In the genomic region with DNA sequence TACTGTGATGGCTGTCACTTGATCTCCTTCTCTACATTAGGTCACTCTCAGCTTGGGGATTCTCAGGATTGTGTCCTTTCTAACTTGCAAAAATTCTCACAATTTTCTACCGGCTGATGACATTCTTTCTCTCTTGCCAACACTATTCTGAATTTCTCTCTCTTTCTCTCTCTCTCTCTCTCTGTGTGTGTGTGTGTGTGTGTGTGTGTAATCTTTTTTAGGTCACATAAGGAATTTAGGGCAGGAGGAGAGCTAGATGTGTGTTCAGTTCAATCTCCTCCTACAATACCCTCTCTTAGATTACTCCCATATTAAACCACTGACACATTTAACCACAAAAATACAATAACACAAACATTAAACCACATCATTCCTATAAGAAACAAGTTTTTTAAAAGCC, we compare ENCODE assay signal across 24 cellular contexts.
DNase-seq lines count a peak whose midpoint lies in the region; ATAC-seq and TF ChIP-seq lines count a peak whose summit lies in the region.
"Had no signal": no experiment of that assay in that cellular context is flagged by ENCODE, and none has a peak within 500 bp of the region (broad histone marks: within the 10 kb centered on the region; RNA-seq: fewer than 3 reads in every experiment).

No MANE protein-coding gene starts in this region.

- TF ChIP-seq CTCF in osteoblast (IDR thresholded peaks at IDR 0.05; ENCODE audit: extremely low read depth, low read depth, low read length), result no peak
- TF ChIP-seq CTCF in suprapubic skin (IDR thresholded peaks at IDR 0.05), result no peak

- H3K27me3 ChIP-seq in osteoblast (ENCODE audit: insufficient read depth, low read length) (no peaks in the 10 kb centered on the region), suprapubic skin (no peaks in the 10 kb centered on the region)
- H3K27me3 ChIP-seq: BE2C, heart right ventricle, pancreas, vagina had no signal

- H3K4me1 ChIP-seq in osteoblast (ENCODE audit: insufficient read depth, low read length) (peaks cover 48% of the 10 kb centered on the region), suprapubic skin (no peaks in the 10 kb centered on the region)
- H3K4me1 ChIP-seq: pancreas, vagina had no signal

- H4K20me1 ChIP-seq in osteoblast (ENCODE audit: insufficient read depth, low read length), result no peaks in the 10 kb centered on the region

- no peaks in the 10 kb centered on the region for H3K9me3 ChIP-seq in osteoblast (ENCODE audit: low read depth, low read length)
- H3K9me3 ChIP-seq in suprapubic skin, result no peaks in the 10 kb centered on the region
- H3K9me3 ChIP-seq: BE2C, heart right ventricle, pancreas, vagina had no signal

- peak overlapping the region; percentile 91 for H3K27ac ChIP-seq in osteoblast (ENCODE audit: low read depth, low read length)
- no peak overlapping the region for H3K27ac ChIP-seq in suprapubic skin
- H3K27ac ChIP-seq: heart right ventricle, pancreas, vagina, WERI-Rb-1 had no signal

- H3K4me3 ChIP-seq in osteoblast (ENCODE audit: insufficient read depth, low read length) (no peak overlapping the region), suprapubic skin (no peak overlapping the region)
- H3K4me3 ChIP-seq: heart right ventricle, lung, pancreas, vagina had no signal

- H3K36me3 ChIP-seq in osteoblast (ENCODE audit: insufficient read depth, low read length), result no peaks in the 10 kb centered on the region
- no peaks in the 10 kb centered on the region for H3K36me3 ChIP-seq in suprapubic skin
- H3K36me3 ChIP-seq: BE2C, heart right ventricle, pancreas, vagina, WERI-Rb-1 had no signal

- H3K4me2 ChIP-seq in osteoblast (ENCODE audit: insufficient read depth, low read length), result no peak overlapping the region

- ATAC-seq in HG02981 (IDR thresholded peaks at IDR 0.05; ENCODE audit: unreplicated experiment) (no peak), HG03432 (IDR thresholded peaks at IDR 0.05; ENCODE audit: unreplicated experiment) (no peak)
- ATAC-seq: heart right ventricle, pancreas, sciatic nerve had no signal

- no peak overlapping the region for H2AFZ ChIP-seq in osteoblast (ENCODE audit: low read length)

- no peaks in the 10 kb centered on the region for H3K79me2 ChIP-seq in osteoblast (ENCODE audit: insufficient read depth, low read length)

- WGBS in suprapubic skin, result 50% methylated on average over 1 of the region's 1 CpG

- TF ChIP-seq EP300 in suprapubic skin (IDR thresholded peaks at IDR 0.05), result no peak

- no peak for TF ChIP-seq POLR2A in suprapubic skin (IDR thresholded peaks at IDR 0.05)

- DNase-seq in EH (ENCODE audit: low read depth) (peak; percentile 88), RPMI7951 (ENCODE audit: low read depth) (peak; percentile 45), fibroblast of gingiva (ENCODE audit: low read depth) (peak; percentile 43), osteoblast (ENCODE audit: insufficient read length, low spot score, missing footprints) (no peak), NOMO-1 treated with dmso at 0.1 percent for 144 hours (lab: John Stamatoyannopoulos, UW; ENCODE audit: unreplicated experiment) (no peak), suprapubic skin (ENCODE audit: low spot score in 2 of 2) (no peak)
- DNase-seq: activated CD4-positive, alpha-beta T cell treated with anti-CD3 and anti-CD28 coated beads, Interleukin-2, amount 50 U/mL, for 48 hours; activated naive CD4-positive, alpha-beta T cell treated with anti-CD3 and anti-CD28 coated beads for 36 hours; activated T-cell treated with anti-CD3 and anti-CD28 coated beads, Interleukin-2, amount 50 U/mL, for 1 hour; BE2C; heart right ventricle; immature natural killer cell; MM.1S; NCI-H187; NCI-H345; pancreas; Right ventricle myocardium superior; stimulated activated CD4-positive, alpha-beta T cell treated with anti-CD3 and anti-CD28 coated beads, Interleukin-2, amount 100 ng/mL, for 24 hours; WERI-Rb-1 had no signal

Comparison
In these comparisons a context has a peak if more than half of its experiments do, and no peak if none do; other contexts are left out.
1. DNase-seq: peak in EH (single experiment), RPMI7951 (single experiment) and fibroblast of gingiva (single experiment); none in osteoblast (single experiment), NOMO-1 treated with dmso at 0.1 percent for 144 hours (single experiment) and suprapubic skin (0 of 2).